In the genomic region with DNA sequence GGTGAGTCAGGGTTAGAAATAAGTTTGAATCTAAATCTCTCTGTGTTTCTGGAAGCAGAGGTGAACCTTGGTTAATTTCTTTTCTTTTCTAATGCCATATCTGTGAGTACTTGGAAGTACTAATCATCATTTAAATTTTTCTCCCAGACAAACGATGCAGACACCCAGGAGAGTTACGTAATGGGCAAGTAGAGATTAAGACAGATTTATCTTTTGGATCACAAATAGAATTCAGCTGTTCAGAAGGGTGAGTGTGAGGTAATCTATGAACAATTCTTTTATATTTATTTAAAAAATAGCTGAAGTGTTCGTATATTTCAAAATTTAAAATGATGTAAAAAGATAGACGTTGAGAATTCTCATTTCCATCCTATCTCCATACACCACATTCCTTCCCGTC, we compare ENCODE assay signal across 27 cellular contexts. TPM values are rescaled to one million over a fixed set of nuclear protein-coding genes. Genes with fewer than 3 reads are reported as not detected.
"Had no signal": no experiment of that assay in that cellular context is flagged by ENCODE, and none has a peak within 500 bp of the region (broad histone marks: within the 10 kb centered on the region; RNA-seq: fewer than 3 reads in every experiment).

No MANE protein-coding gene starts in this region.

- H3K9me3 ChIP-seq: adrenal gland, esophagus squamous epithelium, left ventricle myocardium inferior, neutrophil, transverse colon, uterus had no signal

- H3K4me1 ChIP-seq: adrenal gland, esophagus squamous epithelium, left ventricle myocardium inferior, parathyroid adenoma, transverse colon, uterus had no signal

- ATAC-seq: activated CD4-positive, CD25-positive, alpha-beta regulatory T cell treated with anti-CD3 and anti-CD28 coated beads, Interleukin-2, amount 50 U/mL, for 24 hours; activated CD8-positive, alpha-beta T cell treated with anti-CD3 and anti-CD28 coated beads, Interleukin-2, amount 10 ng/mL, durations not matched to agents 7 days and 5 days; sciatic nerve; stimulated activated naive B cell treated with anti-CD40 and anti-IgM and Interleukin-4, amounts not matched to agents 10 μg/mL and 1 μg/mL and 100 μg/mL, for 72 hours had no signal

- H3K27ac ChIP-seq: adrenal gland, esophagus squamous epithelium, left ventricle myocardium inferior, neutrophil, parathyroid adenoma, transverse colon, uterus, VCaP had no signal

- H3K4me3 ChIP-seq: adrenal gland, esophagus squamous epithelium, left ventricle myocardium inferior, smooth muscle cell, transverse colon, uterus had no signal

- DNase-seq: activated CD4-positive, alpha-beta T cell treated with anti-CD3 and anti-CD28 coated beads, Interleukin-2, amount 10 ng/mL, durations not matched to agents 7 days and 5 days; activated CD8-positive, alpha-beta T cell treated with anti-CD3 and anti-CD28 coated beads, Interleukin-2, amount 10 ng/mL, durations not matched to agents 7 days and 5 days; activated gamma-delta T cell treated with Interleukin-2 at 50 U/mL for 16 hours; adrenal gland; cerebellar nuclear complex; cortex of kidney; endodermal cell; esophagus squamous epithelium; hippocampal formation; left ventricle myocardium inferior; mammary epithelial cell; midbrain; stimulated activated CD4-positive, alpha-beta T cell treated with anti-CD3 and anti-CD28 coated beads, Interleukin-15, amount 100 ng/mL, for 24 hours; stimulated activated CD8-positive, alpha-beta memory T cell treated with anti-CD3 and anti-CD28 coated beads, Interleukin-4, amount 100 ng/mL, for 48 hours; stimulated activated naive B cell treated with anti-CD40 and anti-IgM and Interleukin-4, amounts not matched to agents 10 μg/mL and 1 μg/mL and 100 μg/mL, for 72 hours; transverse colon; uterus had no signal

- H3K9ac ChIP-seq: parathyroid adenoma had no signal

- FAIRE-seq: bronchial epithelial cell, frontal cortex had no signal

- H3K36me3 ChIP-seq: adrenal gland, esophagus squamous epithelium, left ventricle myocardium inferior, neutrophil, transverse colon, uterus had no signal

- H3K27me3 ChIP-seq: adrenal gland, neutrophil, transverse colon, uterus had no signal

- H2AFZ ChIP-seq: parathyroid adenoma had no signal

- H3K4me2 ChIP-seq: smooth muscle cell had no signal

- H3K79me2 ChIP-seq: parathyroid adenoma had no signal

RNA-seq across cellular contexts. Expression of a gene that starts 11.2 kb away (rescaled TPM):
- total RNA-seq: activated CD4-positive, alpha-beta T cell treated with anti-CD3 and anti-CD28 coated beads, Interleukin-2, amount 10 ng/mL, durations not matched to agents 7 days and 5 days; activated CD8-positive, alpha-beta T cell treated with anti-CD3 and anti-CD28 coated beads, Interleukin-2, amount 10 ng/mL, durations not matched to agents 7 days and 5 days; bronchial epithelial cell; endodermal cell; frontal cortex; left ventricle myocardium inferior; mammary epithelial cell; smooth muscle cell; T-helper 2 cell treated with Interferon-gamma antibody and Interleukin-4, amounts not matched to agents 100 ng/mL and 5 ng/mL, for 36 hours; temporal lobe had no signal
- polyA plus RNA-seq: mammary epithelial cell, smooth muscle cell had no signal

RNA-seq across cellular contexts. Expression of a gene that starts 26.6 kb away (rescaled TPM):
- total RNA-seq: bronchial epithelial cell, endodermal cell, frontal cortex, mammary epithelial cell, temporal lobe, uterus had no signal
- polyA plus RNA-seq: mammary epithelial cell had no signal
